ENCODE assay signal across 3 cellular contexts in the genomic region with DNA sequence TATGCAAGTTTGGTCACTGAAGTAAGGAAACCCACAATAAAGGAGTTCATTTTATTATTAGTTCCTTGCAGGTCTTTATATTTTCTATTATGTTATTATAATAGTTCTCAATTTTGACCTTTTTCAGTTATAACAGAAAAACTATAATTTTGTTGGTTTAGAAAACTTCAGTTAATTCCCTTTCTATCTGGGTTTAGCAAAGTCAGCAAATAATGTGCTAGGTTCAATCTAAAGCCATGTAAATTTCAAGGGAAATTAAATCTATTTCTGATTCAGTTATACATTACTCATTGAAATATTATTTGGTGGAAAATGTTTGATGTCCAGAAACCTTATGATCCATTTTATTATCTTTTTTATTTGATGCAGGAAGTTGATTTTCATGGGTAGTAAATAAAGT.
TF ChIP-seq lines count a peak whose summit lies in the region.

No MANE protein-coding gene starts in this region.

TF ChIP-seq in HepG2, 621 proteins besides CTCF, POLR2A, EP300 and RAD21:
- TF ChIP-seq, protein P1, sequence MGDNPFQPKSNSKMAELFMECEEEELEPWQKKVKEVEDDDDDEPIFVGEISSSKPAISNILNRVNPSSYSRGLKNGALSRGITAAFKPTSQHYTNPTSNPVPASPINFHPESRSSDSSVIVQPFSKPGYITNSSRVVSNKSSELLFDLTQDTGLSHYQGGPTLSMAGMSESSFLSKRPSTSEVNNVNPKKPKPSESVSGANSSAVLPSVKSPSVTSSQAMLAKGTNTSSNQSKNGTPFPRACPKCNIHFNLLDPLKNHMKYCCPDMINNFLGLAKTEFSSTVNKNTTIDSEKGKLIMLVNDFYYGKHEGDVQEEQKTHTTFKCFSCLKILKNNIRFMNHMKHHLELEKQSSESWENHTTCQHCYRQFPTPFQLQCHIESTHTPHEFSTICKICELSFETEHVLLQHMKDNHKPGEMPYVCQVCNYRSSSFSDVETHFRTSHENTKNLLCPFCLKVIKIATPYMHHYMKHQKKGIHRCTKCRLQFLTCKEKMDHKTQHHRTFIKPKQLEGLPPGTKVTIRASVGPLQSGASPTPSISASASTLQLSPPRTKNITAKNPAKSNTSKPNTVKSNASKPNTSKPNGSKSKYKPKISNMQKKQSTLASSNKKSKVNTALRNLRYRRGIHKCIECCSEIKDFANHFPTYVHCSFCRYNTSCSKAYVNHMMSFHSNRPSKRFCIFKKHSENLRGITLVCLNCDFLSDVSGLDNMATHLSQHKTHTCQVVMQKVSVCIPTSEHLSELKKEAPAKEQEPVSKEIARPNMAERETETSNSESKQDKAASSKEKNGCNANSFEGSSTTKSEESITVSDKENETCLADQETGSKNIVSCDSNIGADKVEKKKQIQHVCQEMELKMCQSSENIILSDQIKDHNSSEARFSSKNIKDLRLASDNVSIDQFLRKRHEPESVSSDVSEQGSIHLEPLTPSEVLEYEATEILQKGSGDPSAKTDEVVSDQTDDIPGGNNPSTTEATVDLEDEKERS (CRISPR knock-in tag; IDR thresholded peaks at IDR 0.05), result no peak
- peak; percentile 95 for TF ChIP-seq MAFF (IDR thresholded peaks at IDR 0.05; ENCODE audit: low read depth, low read length)
- peak; percentile 94 to 98 for TF ChIP-seq MAFK (conservative IDR thresholded peaks at IDR 0.05 in 1 of 2, IDR thresholded peaks at IDR 0.05 in 1 of 2; ENCODE audit: low read length in 2 of 2)

TF ChIP-seq in IMR-90, 13 proteins besides CTCF, POLR2A, EP300 and RAD21:
- no peak for TF ChIP-seq MXI1 (IDR thresholded peaks at IDR 0.05; ENCODE audit: borderline replicate concordance, low read depth, low read length)
- peak; percentile 93 for TF ChIP-seq MAFK (IDR thresholded peaks at IDR 0.05; ENCODE audit: low read depth, low read length)

TF ChIP-seq in H1, 55 proteins besides CTCF, POLR2A, EP300 and RAD21:
- TF ChIP-seq E2F6 (IDR thresholded peaks at IDR 0.05) (no peak), ATF2 (IDR thresholded peaks at IDR 0.05; ENCODE audit: low read length) (no peak), MAFK (IDR thresholded peaks at IDR 0.05; ENCODE audit: low read depth, low read length) (peak; percentile 74; the same call in 1 of the 2 replicates), TCF12 (IDR thresholded peaks at IDR 0.05; ENCODE audit: low read depth, low read length) (no peak), GABPA (IDR thresholded peaks at IDR 0.05; ENCODE audit: borderline replicate concordance, insufficient read depth, low read length) (no peak)
- TF ChIP-seq, protein P2, sequence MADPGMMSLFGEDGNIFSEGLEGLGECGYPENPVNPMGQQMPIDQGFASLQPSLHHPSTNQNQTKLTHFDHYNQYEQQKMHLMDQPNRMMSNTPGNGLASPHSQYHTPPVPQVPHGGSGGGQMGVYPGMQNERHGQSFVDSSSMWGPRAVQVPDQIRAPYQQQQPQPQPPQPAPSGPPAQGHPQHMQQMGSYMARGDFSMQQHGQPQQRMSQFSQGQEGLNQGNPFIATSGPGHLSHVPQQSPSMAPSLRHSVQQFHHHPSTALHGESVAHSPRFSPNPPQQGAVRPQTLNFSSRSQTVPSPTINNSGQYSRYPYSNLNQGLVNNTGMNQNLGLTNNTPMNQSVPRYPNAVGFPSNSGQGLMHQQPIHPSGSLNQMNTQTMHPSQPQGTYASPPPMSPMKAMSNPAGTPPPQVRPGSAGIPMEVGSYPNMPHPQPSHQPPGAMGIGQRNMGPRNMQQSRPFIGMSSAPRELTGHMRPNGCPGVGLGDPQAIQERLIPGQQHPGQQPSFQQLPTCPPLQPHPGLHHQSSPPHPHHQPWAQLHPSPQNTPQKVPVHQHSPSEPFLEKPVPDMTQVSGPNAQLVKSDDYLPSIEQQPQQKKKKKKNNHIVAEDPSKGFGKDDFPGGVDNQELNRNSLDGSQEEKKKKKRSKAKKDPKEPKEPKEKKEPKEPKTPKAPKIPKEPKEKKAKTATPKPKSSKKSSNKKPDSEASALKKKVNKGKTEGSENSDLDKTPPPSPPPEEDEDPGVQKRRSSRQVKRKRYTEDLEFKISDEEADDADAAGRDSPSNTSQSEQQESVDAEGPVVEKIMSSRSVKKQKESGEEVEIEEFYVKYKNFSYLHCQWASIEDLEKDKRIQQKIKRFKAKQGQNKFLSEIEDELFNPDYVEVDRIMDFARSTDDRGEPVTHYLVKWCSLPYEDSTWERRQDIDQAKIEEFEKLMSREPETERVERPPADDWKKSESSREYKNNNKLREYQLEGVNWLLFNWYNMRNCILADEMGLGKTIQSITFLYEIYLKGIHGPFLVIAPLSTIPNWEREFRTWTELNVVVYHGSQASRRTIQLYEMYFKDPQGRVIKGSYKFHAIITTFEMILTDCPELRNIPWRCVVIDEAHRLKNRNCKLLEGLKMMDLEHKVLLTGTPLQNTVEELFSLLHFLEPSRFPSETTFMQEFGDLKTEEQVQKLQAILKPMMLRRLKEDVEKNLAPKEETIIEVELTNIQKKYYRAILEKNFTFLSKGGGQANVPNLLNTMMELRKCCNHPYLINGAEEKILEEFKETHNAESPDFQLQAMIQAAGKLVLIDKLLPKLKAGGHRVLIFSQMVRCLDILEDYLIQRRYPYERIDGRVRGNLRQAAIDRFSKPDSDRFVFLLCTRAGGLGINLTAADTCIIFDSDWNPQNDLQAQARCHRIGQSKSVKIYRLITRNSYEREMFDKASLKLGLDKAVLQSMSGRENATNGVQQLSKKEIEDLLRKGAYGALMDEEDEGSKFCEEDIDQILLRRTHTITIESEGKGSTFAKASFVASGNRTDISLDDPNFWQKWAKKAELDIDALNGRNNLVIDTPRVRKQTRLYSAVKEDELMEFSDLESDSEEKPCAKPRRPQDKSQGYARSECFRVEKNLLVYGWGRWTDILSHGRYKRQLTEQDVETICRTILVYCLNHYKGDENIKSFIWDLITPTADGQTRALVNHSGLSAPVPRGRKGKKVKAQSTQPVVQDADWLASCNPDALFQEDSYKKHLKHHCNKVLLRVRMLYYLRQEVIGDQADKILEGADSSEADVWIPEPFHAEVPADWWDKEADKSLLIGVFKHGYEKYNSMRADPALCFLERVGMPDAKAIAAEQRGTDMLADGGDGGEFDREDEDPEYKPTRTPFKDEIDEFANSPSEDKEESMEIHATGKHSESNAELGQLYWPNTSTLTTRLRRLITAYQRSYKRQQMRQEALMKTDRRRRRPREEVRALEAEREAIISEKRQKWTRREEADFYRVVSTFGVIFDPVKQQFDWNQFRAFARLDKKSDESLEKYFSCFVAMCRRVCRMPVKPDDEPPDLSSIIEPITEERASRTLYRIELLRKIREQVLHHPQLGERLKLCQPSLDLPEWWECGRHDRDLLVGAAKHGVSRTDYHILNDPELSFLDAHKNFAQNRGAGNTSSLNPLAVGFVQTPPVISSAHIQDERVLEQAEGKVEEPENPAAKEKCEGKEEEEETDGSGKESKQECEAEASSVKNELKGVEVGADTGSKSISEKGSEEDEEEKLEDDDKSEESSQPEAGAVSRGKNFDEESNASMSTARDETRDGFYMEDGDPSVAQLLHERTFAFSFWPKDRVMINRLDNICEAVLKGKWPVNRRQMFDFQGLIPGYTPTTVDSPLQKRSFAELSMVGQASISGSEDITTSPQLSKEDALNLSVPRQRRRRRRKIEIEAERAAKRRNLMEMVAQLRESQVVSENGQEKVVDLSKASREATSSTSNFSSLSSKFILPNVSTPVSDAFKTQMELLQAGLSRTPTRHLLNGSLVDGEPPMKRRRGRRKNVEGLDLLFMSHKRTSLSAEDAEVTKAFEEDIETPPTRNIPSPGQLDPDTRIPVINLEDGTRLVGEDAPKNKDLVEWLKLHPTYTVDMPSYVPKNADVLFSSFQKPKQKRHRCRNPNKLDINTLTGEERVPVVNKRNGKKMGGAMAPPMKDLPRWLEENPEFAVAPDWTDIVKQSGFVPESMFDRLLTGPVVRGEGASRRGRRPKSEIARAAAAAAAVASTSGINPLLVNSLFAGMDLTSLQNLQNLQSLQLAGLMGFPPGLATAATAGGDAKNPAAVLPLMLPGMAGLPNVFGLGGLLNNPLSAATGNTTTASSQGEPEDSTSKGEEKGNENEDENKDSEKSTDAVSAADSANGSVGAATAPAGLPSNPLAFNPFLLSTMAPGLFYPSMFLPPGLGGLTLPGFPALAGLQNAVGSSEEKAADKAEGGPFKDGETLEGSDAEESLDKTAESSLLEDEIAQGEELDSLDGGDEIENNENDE (IDR thresholded peaks at IDR 0.05; ENCODE audit: insufficient replicate concordance, low read length), result no peak
- TF ChIP-seq, protein P3, sequence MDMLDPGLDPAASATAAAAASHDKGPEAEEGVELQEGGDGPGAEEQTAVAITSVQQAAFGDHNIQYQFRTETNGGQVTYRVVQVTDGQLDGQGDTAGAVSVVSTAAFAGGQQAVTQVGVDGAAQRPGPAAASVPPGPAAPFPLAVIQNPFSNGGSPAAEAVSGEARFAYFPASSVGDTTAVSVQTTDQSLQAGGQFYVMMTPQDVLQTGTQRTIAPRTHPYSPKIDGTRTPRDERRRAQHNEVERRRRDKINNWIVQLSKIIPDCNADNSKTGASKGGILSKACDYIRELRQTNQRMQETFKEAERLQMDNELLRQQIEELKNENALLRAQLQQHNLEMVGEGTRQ (IDR thresholded peaks at IDR 0.05; ENCODE audit: low read length), result no peak
